8 cellular contexts compared by ENCODE assay signal in genomic region chr2:89584868-89585557, GRCh38.
A peak's percentile ranks its signal among the peaks of the same experiment; 100 is the strongest.
DNase-seq lines count a peak whose midpoint lies in the region; ATAC-seq and TF ChIP-seq lines count a peak whose summit lies in the region.
"Not testable (repeated sequence)": the region's sequence is repeated elsewhere in the genome, so short reads cannot be mapped to it uniquely, and the experiment has no call there.

No MANE protein-coding gene starts in this region.

- not testable (repeated sequence) for ATAC-seq in activated CD8-positive, alpha-beta T cell treated with anti-CD3 and anti-CD28 coated beads, Interleukin-2, amount 10 ng/mL, durations not matched to agents 7 days and 5 days; memory B cell (ENCODE audit: low read depth)

- H3K4me3 ChIP-seq in GM23248 (peak overlapping the region; percentile 70), OCI-LY1 (ENCODE audit: low read depth, low read length, poor library complexity, severe bottlenecking) (peak overlapping the region; percentile 57), mammary epithelial cell (replicated peaks in 1 of 3; ENCODE audit: insufficient read depth in 1 of 3, low read depth in 2 of 3, low read length in 3 of 3) (peak overlapping the region in 2 of 3 experiments; percentile 38 to 54), foreskin fibroblast (ENCODE audit: low read depth in 1 of 2, low read length in 2 of 2) (peak overlapping the region; percentile 35 to 53), sigmoid colon (peak overlapping the region in 3 of 4 donors; percentile 39 to 52 (median 49)), urinary bladder (ENCODE audit: low read depth, low read length) (peak overlapping the region; percentile 35)

- not testable (repeated sequence) for H4K20me1 ChIP-seq in GM23248 (ENCODE audit: insufficient read depth); OCI-LY1 (ENCODE audit: insufficient read depth, low read length); mammary epithelial cell (ENCODE audit: insufficient read depth, low read length)

- not testable (repeated sequence) for H3K4me1 Mint-ChIP-seq in activated CD8-positive, alpha-beta T cell treated with anti-CD3 and anti-CD28 coated beads, Interleukin-2, amount 10 ng/mL, durations not matched to agents 7 days and 5 days (ENCODE audit: low read depth); memory B cell

- not testable (repeated sequence) for H3K4me1 ChIP-seq in GM23248 (ENCODE audit: insufficient read depth); OCI-LY1 (ENCODE audit: insufficient read depth, low read length, severe bottlenecking); mammary epithelial cell (ENCODE audit: insufficient read depth, low read length); sigmoid colon; urinary bladder (ENCODE audit: insufficient read depth)

- 0% methylated on average over 1 of the region's 21 CpGs; no CpG with 5 or more reads in 1 of the 2 experiments for WGBS in GM23248 (ENCODE audit: low coverage in 1 of 2, low lambda C conversion rate in 2 of 2, missing lambda C conversion rate in 2 of 2), 2 experiments
- WGBS in mammary epithelial cell (ENCODE audit: low coverage, missing lambda C conversion rate) = no CpG with 5 or more reads among the region's 21 CpGs
- 3 to 8% methylated on average over 9 to 10 of the region's 21 CpGs for WGBS in sigmoid colon, 2 donors
- WGBS in urinary bladder = 22% methylated on average over 9 of the region's 21 CpGs

- not testable (repeated sequence) for TF ChIP-seq EP300 in sigmoid colon (IDR thresholded peaks at IDR 0.05)

- not testable (repeated sequence) for H3K36me3 ChIP-seq in GM23248 (ENCODE audit: low read depth); OCI-LY1 (ENCODE audit: insufficient read depth, low read length); mammary epithelial cell (ENCODE audit: insufficient read depth, low read length); sigmoid colon; urinary bladder (ENCODE audit: insufficient read depth)

- not testable (repeated sequence) for TF ChIP-seq POLR2A in sigmoid colon (IDR thresholded peaks at IDR 0.05)

- H3K4me2 ChIP-seq in GM23248 (ENCODE audit: unreplicated experiment); mammary epithelial cell (ENCODE audit: insufficient read depth, low read depth, low read length): not testable (repeated sequence)
- peak overlapping the region; percentile 26; the same call in 1 of the 2 replicates for H3K4me2 ChIP-seq in OCI-LY1 (ENCODE audit: low read length)

- not testable (repeated sequence) for H3F3A ChIP-seq in GM23248 (ENCODE audit: insufficient read depth); OCI-LY1 (ENCODE audit: insufficient read depth, low read length)

- peak overlapping the region; percentile 72 for H3K9ac ChIP-seq in GM23248
- peak overlapping the region; percentile 54; the same call in 1 of the 2 replicates for H3K9ac ChIP-seq in OCI-LY1 (ENCODE audit: low read length)
- H3K9ac ChIP-seq in mammary epithelial cell (ENCODE audit: insufficient read depth, low read length) = not testable (repeated sequence)

- H3K27ac ChIP-seq in GM23248; OCI-LY1 (ENCODE audit: low read depth, low read length, poor library complexity, severe bottlenecking); mammary epithelial cell (ENCODE audit: insufficient read depth, low read depth, low read length); urinary bladder (ENCODE audit: low read depth): not testable (repeated sequence)
- peak overlapping the region in 1 of 4 donors; percentile 34 for H3K27ac ChIP-seq in sigmoid colon

- H3K4me3 Mint-ChIP-seq in activated CD8-positive, alpha-beta T cell treated with anti-CD3 and anti-CD28 coated beads, Interleukin-2, amount 10 ng/mL, durations not matched to agents 7 days and 5 days = peak overlapping the region; percentile 77
- peak overlapping the region; percentile 89 for H3K4me3 Mint-ChIP-seq in memory B cell

- H3K27me3 ChIP-seq in GM23248 (replicated peaks; ENCODE audit: insufficient read depth); OCI-LY1 (ENCODE audit: insufficient read depth, low read length); mammary epithelial cell (ENCODE audit: insufficient read depth, low read length); sigmoid colon: not testable (repeated sequence)

- peak; percentile 2 for DNase-seq in GM23248
- DNase-seq in activated CD8-positive, alpha-beta T cell treated with anti-CD3 and anti-CD28 coated beads, Interleukin-2, amount 10 ng/mL, durations not matched to agents 7 days and 5 days; mammary epithelial cell; foreskin fibroblast; memory B cell (ENCODE audit: low spot score in 2 of 2); sigmoid colon: not testable (repeated sequence)

- POLR2A ChIA-PET in activated CD8-positive, alpha-beta T cell treated with anti-CD3 and anti-CD28 coated beads, Interleukin-2, amount 10 ng/mL, durations not matched to agents 7 days and 5 days (lab: Charles Lee) = not testable (repeated sequence)

- H3K36me3 Mint-ChIP-seq in activated CD8-positive, alpha-beta T cell treated with anti-CD3 and anti-CD28 coated beads, Interleukin-2, amount 10 ng/mL, durations not matched to agents 7 days and 5 days (ENCODE audit: low read depth); memory B cell: not testable (repeated sequence)

- H2AFZ ChIP-seq in GM23248; OCI-LY1 (ENCODE audit: low read length): not testable (repeated sequence)
- H2AFZ ChIP-seq in mammary epithelial cell (ENCODE audit: low read depth, low read length) = peak overlapping the region; percentile 59

- intact Hi-C loops in mammary epithelial cell (cut with micrococcal nuclease); sigmoid colon (cut with DNase I): not testable (repeated sequence)

- H3K27ac Mint-ChIP-seq in activated CD8-positive, alpha-beta T cell treated with anti-CD3 and anti-CD28 coated beads, Interleukin-2, amount 10 ng/mL, durations not matched to agents 7 days and 5 days = not testable (repeated sequence)
- peak overlapping the region; percentile 81 for H3K27ac Mint-ChIP-seq in memory B cell

- not testable (repeated sequence) for H3K9me2 ChIP-seq in GM23248 (ENCODE audit: insufficient read depth); OCI-LY1 (ENCODE audit: low read depth, low read length)

- not testable (repeated sequence) for H3K9me3 Mint-ChIP-seq in activated CD8-positive, alpha-beta T cell treated with anti-CD3 and anti-CD28 coated beads, Interleukin-2, amount 10 ng/mL, durations not matched to agents 7 days and 5 days (ENCODE audit: insufficient read depth); memory B cell

- TSS peak; percentile 58 for BruUV-seq in mammary epithelial cell (replicated peaks; lab: Mats Ljungman, UMichigan)

- in situ Hi-C loops in GM23248 (cut with MboI); mammary epithelial cell (cut with MboI; ENCODE audit: low sequenced_read_pairs in 2 of 2): not testable (repeated sequence)

- dilution Hi-C loops in mammary epithelial cell (cut with HindIII; ENCODE audit: low sequenced_read_pairs) = not testable (repeated sequence)

- H3K27me3 Mint-ChIP-seq in activated CD8-positive, alpha-beta T cell treated with anti-CD3 and anti-CD28 coated beads, Interleukin-2, amount 10 ng/mL, durations not matched to agents 7 days and 5 days (ENCODE audit: low read depth); memory B cell: not testable (repeated sequence)

- H3K79me2 ChIP-seq in GM23248 (ENCODE audit: insufficient read depth); OCI-LY1 (ENCODE audit: insufficient read depth, low read length); mammary epithelial cell (ENCODE audit: insufficient read depth, low read length): not testable (repeated sequence)

- not testable (repeated sequence) for TF ChIP-seq CTCF in OCI-LY1 (IDR thresholded peaks at IDR 0.05; ENCODE audit: low read length); mammary epithelial cell (conservative IDR thresholded peaks at IDR 0.05 in 1 of 2, IDR thresholded peaks at IDR 0.05 in 1 of 2; ENCODE audit: extremely low read depth in 1 of 2, insufficient read depth in 1 of 2, low read depth in 1 of 2, low read length in 2 of 2); foreskin fibroblast (IDR thresholded peaks at IDR 0.05; ENCODE audit: low read depth, low read length); sigmoid colon (IDR thresholded peaks at IDR 0.05)

- CTCF ChIA-PET in activated CD8-positive, alpha-beta T cell treated with anti-CD3 and anti-CD28 coated beads, Interleukin-2, amount 10 ng/mL, durations not matched to agents 7 days and 5 days (lab: Charles Lee); mammary epithelial cell (lab: Charles Lee; ENCODE audit: low non-redundant PET): not testable (repeated sequence)

- not testable (repeated sequence) for H3K9me3 ChIP-seq in GM23248 (ENCODE audit: low read depth); OCI-LY1 (ENCODE audit: low read length); mammary epithelial cell (replicated peaks; ENCODE audit: insufficient read depth, low read length); sigmoid colon
